Comparison of ENCODE assay signal across 2 cellular contexts in the genomic region with DNA sequence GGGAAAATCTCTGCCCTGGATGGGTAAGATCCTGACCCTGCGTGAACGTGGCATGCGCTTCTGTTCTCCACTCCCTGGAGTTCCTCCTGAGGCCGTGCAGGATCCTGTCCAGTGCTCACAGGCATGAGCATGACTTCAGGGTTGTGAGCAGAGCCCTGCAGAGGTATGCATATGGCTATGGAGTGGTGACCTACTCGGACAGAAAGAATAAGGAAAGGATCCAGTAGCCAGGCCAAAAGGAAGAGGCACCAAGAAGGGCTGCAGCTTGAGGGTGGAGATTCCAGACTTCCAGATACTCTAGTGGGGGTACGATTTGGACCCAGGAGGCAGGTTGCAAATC.
TF ChIP-seq lines count a peak whose summit lies in the region.

No MANE protein-coding gene starts in this region.

TF ChIP-seq in SK-N-SH treated with all-trans-retinoic acid at 6 μM for 48 hours, 23 proteins besides CTCF, POLR2A, EP300 and RAD21:
- TF ChIP-seq CSDC2 (CRISPR knock-in tag; IDR thresholded peaks at IDR 0.05) (no peak), ISL1 (CRISPR knock-in tag; IDR thresholded peaks at IDR 0.05) (no peak), RARB (CRISPR knock-in tag; IDR thresholded peaks at IDR 0.05) (no peak), PPARA (CRISPR knock-in tag; IDR thresholded peaks at IDR 0.05; ENCODE audit: borderline replicate concordance) (no peak), ZNF565 (CRISPR knock-in tag; conservative IDR thresholded peaks at IDR 0.05; ENCODE audit: low read depth) (no peak)
- TF ChIP-seq, protein P1, sequence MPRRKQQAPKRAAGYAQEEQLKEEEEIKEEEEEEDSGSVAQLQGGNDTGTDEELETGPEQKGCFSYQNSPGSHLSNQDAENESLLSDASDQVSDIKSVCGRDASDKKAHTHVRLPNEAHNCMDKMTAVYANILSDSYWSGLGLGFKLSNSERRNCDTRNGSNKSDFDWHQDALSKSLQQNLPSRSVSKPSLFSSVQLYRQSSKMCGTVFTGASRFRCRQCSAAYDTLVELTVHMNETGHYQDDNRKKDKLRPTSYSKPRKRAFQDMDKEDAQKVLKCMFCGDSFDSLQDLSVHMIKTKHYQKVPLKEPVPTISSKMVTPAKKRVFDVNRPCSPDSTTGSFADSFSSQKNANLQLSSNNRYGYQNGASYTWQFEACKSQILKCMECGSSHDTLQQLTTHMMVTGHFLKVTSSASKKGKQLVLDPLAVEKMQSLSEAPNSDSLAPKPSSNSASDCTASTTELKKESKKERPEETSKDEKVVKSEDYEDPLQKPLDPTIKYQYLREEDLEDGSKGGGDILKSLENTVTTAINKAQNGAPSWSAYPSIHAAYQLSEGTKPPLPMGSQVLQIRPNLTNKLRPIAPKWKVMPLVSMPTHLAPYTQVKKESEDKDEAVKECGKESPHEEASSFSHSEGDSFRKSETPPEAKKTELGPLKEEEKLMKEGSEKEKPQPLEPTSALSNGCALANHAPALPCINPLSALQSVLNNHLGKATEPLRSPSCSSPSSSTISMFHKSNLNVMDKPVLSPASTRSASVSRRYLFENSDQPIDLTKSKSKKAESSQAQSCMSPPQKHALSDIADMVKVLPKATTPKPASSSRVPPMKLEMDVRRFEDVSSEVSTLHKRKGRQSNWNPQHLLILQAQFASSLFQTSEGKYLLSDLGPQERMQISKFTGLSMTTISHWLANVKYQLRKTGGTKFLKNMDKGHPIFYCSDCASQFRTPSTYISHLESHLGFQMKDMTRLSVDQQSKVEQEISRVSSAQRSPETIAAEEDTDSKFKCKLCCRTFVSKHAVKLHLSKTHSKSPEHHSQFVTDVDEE (CRISPR knock-in tag; IDR thresholded peaks at IDR 0.05), result no peak

TF ChIP-seq in SK-N-SH, 30 proteins besides CTCF, POLR2A, EP300 and RAD21:
- TF ChIP-seq USF1 (IDR thresholded peaks at IDR 0.05; ENCODE audit: borderline replicate concordance, low read depth) (no peak), MAX (IDR thresholded peaks at IDR 0.05; ENCODE audit: low read depth) (no peak), SIN3A (IDR thresholded peaks at IDR 0.05; ENCODE audit: borderline replicate concordance, low read depth, low read length) (no peak), SMC3 (IDR thresholded peaks at IDR 0.05; ENCODE audit: low read depth, low read length) (no peak), TAF1 (IDR thresholded peaks at IDR 0.05; ENCODE audit: borderline replicate concordance, low read depth, low read length) (no peak)
TF ChIP-seq in SK-N-SH: peak in this region for 0.
